In genomic region chr3:41592753-41593152, GRCh38 we compare ENCODE assay signal across 26 cellular contexts.
"Had no signal": no experiment of that assay in that cellular context is flagged by ENCODE, and none has a peak within 500 bp of the region (broad histone marks: within the 10 kb centered on the region; RNA-seq: fewer than 3 reads in every experiment).

No MANE protein-coding gene starts in this region.

- H3K4me2 ChIP-seq: KMS-11 had no signal

- H3K9ac ChIP-seq: KMS-11 had no signal

- H3K27me3 ChIP-seq: brain microvascular endothelial cell, cardiac muscle cell had no signal

- DNase-seq: activated CD4-positive, alpha-beta memory T cell treated with anti-CD3 and anti-CD28 coated beads, Interleukin-2, amount 10 ng/mL, durations not matched to agents 7 days and 5 days; activated CD4-positive, alpha-beta T cell treated with anti-CD3 and anti-CD28 coated beads for 36 hours; activated CD4-positive, alpha-beta T cell treated with anti-CD3 and anti-CD28 coated beads, Interleukin-2, amount 50 U/mL, for 1 hour; activated gamma-delta T cell; activated naive CD4-positive, alpha-beta T cell treated with anti-CD3 and anti-CD28 coated beads for 36 hours; activated T-cell treated with anti-CD3 and anti-CD28 coated beads for 4 hours; activated T-cell treated with anti-CD3 and anti-CD28 coated beads, Interleukin-2, amount 50 U/mL, for 48 hours; amygdala; brain microvascular endothelial cell; NCI-H1092 treated with DMSO at 0.1 percent for 48 hours; NCI-H1417 treated with DMSO at 0.1 percent for 48 hours; NCI-H1694; NCI-H2029; NCI-H510A treated with DMSO at 0.1 percent for 48 hours; NCI-H69; NK-92 treated with Interleukin-12 subunit alpha and Interleukin-12 subunit beta, amount 100 ng/mL, for 24 hours; PC-3; SHP77 treated with DMSO at 0.1 percent for 48 hours; T-cell; T-helper 2 cell; T1000; WERI-Rb-1 had no signal

- H3K4me3 ChIP-seq: cardiac muscle cell had no signal

- H3K36me3 ChIP-seq: brain microvascular endothelial cell, cardiac muscle cell, WERI-Rb-1 had no signal

- ATAC-seq: activated CD4-positive, alpha-beta T cell treated with anti-CD3 and anti-CD28 coated beads for 36 hours; activated T-helper 17 cell treated with anti-CD3 and anti-CD28 coated beads, Interleukin-2, amount 50 U/mL, for 72 hours; PC-3; T-cell had no signal

- FAIRE-seq: astrocyte had no signal

- H3K27ac ChIP-seq: brain microvascular endothelial cell, cardiac muscle cell, KMS-11, WERI-Rb-1 had no signal
